In genomic region chr7:35725280-35725680, GRCh38 we compare ENCODE assay signal across 9 cellular contexts. TPM values are rescaled to one million over a fixed set of nuclear protein-coding genes. Genes with fewer than 3 reads are reported as not detected.
DNase-seq lines count a peak whose midpoint lies in the region; ATAC-seq, FAIRE-seq and TF ChIP-seq lines count a peak whose summit lies in the region.
"Had no signal": no experiment of that assay in that cellular context is flagged by ENCODE, and none has a peak within 500 bp of the region (broad histone marks: within the 10 kb centered on the region; RNA-seq: fewer than 3 reads in every experiment).

No MANE protein-coding gene starts in this region.

- no peaks in the 10 kb centered on the region for H3K9me3 ChIP-seq in heart right ventricle

- peak overlapping the region; percentile 50 for H3K4me3 Mint-ChIP-seq in activated naive CD8-positive, alpha-beta T cell treated with anti-CD3 and anti-CD28 coated beads for 36 hours
- H3K4me3 Mint-ChIP-seq: neural crest cell had no signal

- peak overlapping the region in 1 of 10 donors; percentile 23 for H3K27ac ChIP-seq in heart right ventricle

- WGBS in heart right ventricle, 2 donors, result 83 to 87% methylated on average over 10 of the region's 10 CpGs

- intact Hi-C loops in heart right ventricle (cut with DNase I), result loop anchor here in 1 of 10 donors (5.0 kb wide), 1 partner anchor 77 kb away; the partner anchor contains the start of gene SEPTIN7

- no peaks in the 10 kb centered on the region for H3K27me3 ChIP-seq in heart right ventricle

- CTCF ChIA-PET in GM10248 (lab: Yijun Ruan, JAX), result interaction anchor here (0.8 to 13.2 kb wide), 13 partner anchors 11 to 302 kb away, joined by 3 to 334 read pairs (median 5); partner anchors contain the start of genes HERPUD2 and SEPTIN7

- TF ChIP-seq CTCF in GM10248 (IDR thresholded peaks at IDR 0.05; ENCODE audit: control extremely low read depth, extremely low read depth, low read depth, missing control alignments) (peak; percentile 62), NB4 (IDR thresholded peaks at IDR 0.05; ENCODE audit: low read depth, low read length) (peak; percentile 1), heart right ventricle (IDR thresholded peaks at IDR 0.05) (peak in 1 of 9 donors; percentile 21), D721Med (IDR thresholded peaks at IDR 0.05; ENCODE audit: insufficient read depth, missing control alignments) (no peak)

- peak; percentile 43 for ATAC-seq in GM21576 (IDR thresholded peaks at IDR 0.05; ENCODE audit: unreplicated experiment)
- no peak for ATAC-seq in heart right ventricle

- no peak for TF ChIP-seq POLR2A in NB4 (IDR thresholded peaks at IDR 0.05; ENCODE audit: extremely low read depth, insufficient read length)

- H3K4me1 ChIP-seq in heart right ventricle, result peaks cover 0 to 57% (median 31%) of the 10 kb centered on the region in 9 donors

- H3K27me3 Mint-ChIP-seq in activated naive CD8-positive, alpha-beta T cell treated with anti-CD3 and anti-CD28 coated beads for 36 hours, result no peaks in the 10 kb centered on the region

- POLR2A ChIA-PET in GM10248 (lab: Yijun Ruan, JAX), result interaction anchor here (1.1 to 1.4 kb wide), 3 partner anchors 15 to 1340 kb away, joined by 4 to 10 read pairs (median 6); partner anchors contain the start of gene SEPTIN7

- peak overlapping the region; percentile 75 for H3K27ac Mint-ChIP-seq in activated naive CD8-positive, alpha-beta T cell treated with anti-CD3 and anti-CD28 coated beads for 36 hours

- H3K4me1 Mint-ChIP-seq in activated naive CD8-positive, alpha-beta T cell treated with anti-CD3 and anti-CD28 coated beads for 36 hours, result peaks cover 67% of the 10 kb centered on the region
- H3K4me1 Mint-ChIP-seq: neural crest cell had no signal

- peaks cover 5% of the 10 kb centered on the region for H3K9me3 Mint-ChIP-seq in activated naive CD8-positive, alpha-beta T cell treated with anti-CD3 and anti-CD28 coated beads for 36 hours

- no peak for FAIRE-seq in D721Med (lab: Jason Lieb, UNC)

- H3K36me3 ChIP-seq in heart right ventricle, result no peaks in the 10 kb centered on the region

- H3K4me3 ChIP-seq in NB4 (ENCODE audit: low read depth, low read length) (no peak overlapping the region), heart right ventricle (no peak overlapping the region)

- DNase-seq in GM10248 (ENCODE audit: extremely low spot score) (peak; percentile 69), NB4 (ENCODE audit: low read depth) (peak; percentile 37), SKM-1 treated with dmso at 0.1 percent for 144 hours (lab: John Stamatoyannopoulos, UW; ENCODE audit: unreplicated experiment) (no peak), heart right ventricle (no peak), D721Med (ENCODE audit: insufficient read length, low spot score) (no peak), foreskin melanocyte (no peak)
- DNase-seq in activated naive CD8-positive, alpha-beta T cell treated with anti-CD3 and anti-CD28 coated beads for 36 hours, result peak; percentile 58

- peaks cover 7% of the 10 kb centered on the region for H3K36me3 Mint-ChIP-seq in activated naive CD8-positive, alpha-beta T cell treated with anti-CD3 and anti-CD28 coated beads for 36 hours

RNA-seq across cellular contexts. Expression of gene HERPUD2, which starts 30.3 kb away (rescaled TPM):
- 10 to 100 TPM; 19.1 to 21.3 TPM for total RNA-seq in activated naive CD8-positive, alpha-beta T cell treated with anti-CD3 and anti-CD28 coated beads for 36 hours
- total RNA-seq in heart right ventricle, result 10 to 100 TPM; 12.3 to 21.3 (median 17.6) TPM
- polyA plus RNA-seq in heart right ventricle, result 10 to 100 TPM in 1 of 2 donors, 1 to 10 TPM in 1; 7.1 to 11.9 TPM

Comparison
In these comparisons a context has a peak if more than half of its experiments do, and no peak if none do; other contexts are left out.
1. DNase-seq: peak in GM10248 (single experiment), NB4 (single experiment) and activated naive CD8-positive, alpha-beta T cell treated with anti-CD3 and anti-CD28 coated beads for 36 hours (single experiment); none in SKM-1 treated with dmso at 0.1 percent for 144 hours (single experiment), heart right ventricle (0 of 2), D721Med (single experiment) and foreskin melanocyte (single experiment).